In the genomic region with DNA sequence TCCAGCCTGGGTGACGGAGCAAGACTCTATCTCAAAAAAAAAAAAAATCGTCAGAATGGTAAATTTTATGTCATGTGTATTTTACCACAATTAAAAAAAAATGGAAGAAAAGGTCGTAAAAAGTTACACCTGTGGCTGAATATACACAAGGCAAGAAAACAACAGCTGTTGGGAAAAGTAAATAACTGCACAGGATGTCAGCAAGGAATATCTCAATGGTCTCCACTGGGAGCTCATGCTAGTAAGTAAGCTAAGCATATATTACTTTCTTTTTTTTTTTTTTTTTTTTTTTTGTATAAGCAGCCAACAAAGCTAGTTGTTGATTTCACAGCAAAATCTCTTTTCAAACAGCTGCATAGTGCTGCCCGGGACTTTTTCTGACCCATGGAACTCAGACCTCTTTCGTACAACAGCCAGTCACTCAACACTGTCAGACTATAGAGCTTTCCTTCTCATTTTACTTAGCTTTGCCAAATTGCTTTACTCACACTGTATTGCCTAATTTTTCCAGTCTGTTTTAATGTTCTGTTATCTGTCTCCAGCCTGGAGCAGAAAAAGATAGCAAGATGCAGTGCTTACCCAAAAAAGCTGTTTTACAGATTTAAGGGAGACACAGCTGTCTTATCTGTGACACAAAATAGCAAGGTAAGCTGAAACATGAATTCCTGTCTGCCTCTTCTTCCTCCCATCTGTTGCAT, we compare ENCODE assay signal across 13 cellular contexts.
A peak's percentile ranks its signal among the peaks of the same experiment; 100 is the strongest.
DNase-seq lines count a peak whose midpoint lies in the region; ATAC-seq and TF ChIP-seq lines count a peak whose summit lies in the region.
"Had no signal": no experiment of that assay in that cellular context is flagged by ENCODE, and none has a peak within 500 bp of the region (broad histone marks: within the 10 kb centered on the region; RNA-seq: fewer than 3 reads in every experiment).

No MANE protein-coding gene starts in this region.

- H3K4me1 ChIP-seq in mesenchymal stem cell (ENCODE audit: control insufficient read depth, insufficient read depth, low read depth, low read length) = peaks cover 1% of the 10 kb centered on the region
- H3K4me1 ChIP-seq in uterus = no peaks in the 10 kb centered on the region

- peak; percentile 66 for DNase-seq in NCI-H69 (lab: John Stamatoyannopoulos, UW)
- DNase-seq in epithelial cell of esophagus (ENCODE audit: low read depth) = peak; percentile 37
- DNase-seq in mesenchymal stem cell = peak; percentile 22
- DNase-seq in dorsolateral prefrontal cortex = no peak
- no peak for DNase-seq in uterus
- DNase-seq: activated CD8-positive, alpha-beta memory T cell treated with anti-CD3 and anti-CD28 coated beads, Interleukin-2, amount 50 U/mL, for 4 hours; activated naive CD4-positive, alpha-beta T cell treated with Interleukin-2 at 50 U/mL for 16 hours; C1 segment of cervical spinal cord; caudate nucleus; NCI-H2029 had no signal

- no peak overlapping the region for H2BK5ac ChIP-seq in mesenchymal stem cell (ENCODE audit: low read depth, low read length, poor library complexity, severe bottlenecking)

- H2BK120ac ChIP-seq in mesenchymal stem cell (ENCODE audit: low read depth, low read length) = no peak overlapping the region

- H3K36me3 ChIP-seq in mesenchymal stem cell (ENCODE audit: control insufficient read depth in 1 of 2, insufficient read depth in 2 of 2, low read depth in 1 of 2, low read length in 2 of 2) (no peaks in the 10 kb centered on the region), uterus (no peaks in the 10 kb centered on the region)
- H3K36me3 ChIP-seq: thoracic aorta had no signal

- H3K36me3 Mint-ChIP-seq in stimulated activated memory B cell treated with anti-CD40 and anti-IgM and Interleukin-4, amounts not matched to agents 10 μg/mL and 1 μg/mL and 100 μg/mL, for 72 hours = no peaks in the 10 kb centered on the region

- no peaks in the 10 kb centered on the region for H3K9me3 ChIP-seq in mesenchymal stem cell (ENCODE audit: control insufficient read depth, low read length)
- no peaks in the 10 kb centered on the region for H3K9me3 ChIP-seq in uterus
- H3K9me3 ChIP-seq: thoracic aorta had no signal

- no peak overlapping the region for H3K18ac ChIP-seq in mesenchymal stem cell (ENCODE audit: low read depth in 1 of 2, low read length in 2 of 2)

- no peak overlapping the region for H4K8ac ChIP-seq in mesenchymal stem cell (ENCODE audit: low read length)

- H3K9me3 Mint-ChIP-seq in stimulated activated memory B cell treated with anti-CD40 and anti-IgM and Interleukin-4, amounts not matched to agents 10 μg/mL and 1 μg/mL and 100 μg/mL, for 72 hours = peaks cover 3% of the 10 kb centered on the region

- no peak for TF ChIP-seq POLR2A in uterus (IDR thresholded peaks at IDR 0.05)

- ATAC-seq in GM19463 (IDR thresholded peaks at IDR 0.05; ENCODE audit: unreplicated experiment) = peak; percentile 17
- no peak for ATAC-seq in stimulated activated memory B cell treated with anti-CD40 and anti-IgM and Interleukin-4, amounts not matched to agents 10 μg/mL and 1 μg/mL and 100 μg/mL, for 72 hours

- H3K27ac Mint-ChIP-seq in stimulated activated memory B cell treated with anti-CD40 and anti-IgM and Interleukin-4, amounts not matched to agents 10 μg/mL and 1 μg/mL and 100 μg/mL, for 72 hours = no peak overlapping the region

- peaks cover 20% of the 10 kb centered on the region for H3K27me3 Mint-ChIP-seq in stimulated activated memory B cell treated with anti-CD40 and anti-IgM and Interleukin-4, amounts not matched to agents 10 μg/mL and 1 μg/mL and 100 μg/mL, for 72 hours

- no peak overlapping the region for H3K9ac ChIP-seq in mesenchymal stem cell (ENCODE audit: low read length)

- WGBS in mesenchymal stem cell = 96% methylated on average over 3 of the region's 5 CpGs

- H3K79me1 ChIP-seq in mesenchymal stem cell (replicated peaks; ENCODE audit: low read length, poor library complexity, severe bottlenecking) = no peaks in the 10 kb centered on the region

- H3K4ac ChIP-seq in mesenchymal stem cell (ENCODE audit: low read depth in 1 of 2, low read length in 2 of 2) = no peak overlapping the region

- H2AK5ac ChIP-seq in mesenchymal stem cell (ENCODE audit: low read length, severe bottlenecking) = no peak overlapping the region

- H3K4me1 Mint-ChIP-seq in stimulated activated memory B cell treated with anti-CD40 and anti-IgM and Interleukin-4, amounts not matched to agents 10 μg/mL and 1 μg/mL and 100 μg/mL, for 72 hours = no peaks in the 10 kb centered on the region

- H3K4me3 Mint-ChIP-seq in stimulated activated memory B cell treated with anti-CD40 and anti-IgM and Interleukin-4, amounts not matched to agents 10 μg/mL and 1 μg/mL and 100 μg/mL, for 72 hours = no peak overlapping the region

- H3K4me3 ChIP-seq in epithelial cell of esophagus (ENCODE audit: low read length) (no peak overlapping the region), mesenchymal stem cell (ENCODE audit: insufficient read depth in 1 of 2, low read depth in 1 of 2, low read length in 2 of 2) (no peak overlapping the region), dorsolateral prefrontal cortex (no peak overlapping the region), uterus (no peak overlapping the region)
- H3K4me3 ChIP-seq: thoracic aorta had no signal

- no peak for TF ChIP-seq CTCF in epithelial cell of esophagus (IDR thresholded peaks at IDR 0.05; ENCODE audit: insufficient read depth, low read depth, low read length, missing control alignments)
- no peak for TF ChIP-seq CTCF in dorsolateral prefrontal cortex (IDR thresholded peaks at IDR 0.05 in 54 of 56, conservative IDR thresholded peaks at IDR 0.05 in 2 of 56; ENCODE audit: low read depth in 1 of 56, partially characterized antibody in 56 of 56)
- TF ChIP-seq CTCF in uterus (IDR thresholded peaks at IDR 0.05) = no peak

- intact Hi-C loops in dorsolateral prefrontal cortex (cut with DNase I) = no loop called here
- intact Hi-C loops in uterus (cut with DNase I; ENCODE audit: low total_unique reads) = no loop called here

- H3K27me3 ChIP-seq in mesenchymal stem cell (ENCODE audit: control insufficient read depth in 1 of 2, insufficient read depth in 1 of 2, low read length in 2 of 2) (no peaks in the 10 kb centered on the region), dorsolateral prefrontal cortex (peaks cover 0 to 7% (median 0%) of the 10 kb centered on the region in 45 donors), uterus (no peaks in the 10 kb centered on the region)

- H2BK15ac ChIP-seq in mesenchymal stem cell (ENCODE audit: low read depth, poor library complexity, severe bottlenecking) = no peak overlapping the region

- H3K4me2 ChIP-seq in mesenchymal stem cell (ENCODE audit: low read length, poor library complexity, severe bottlenecking) = no peak overlapping the region

- no peak overlapping the region for H2BK12ac ChIP-seq in mesenchymal stem cell (ENCODE audit: low read length in 2 of 2)

- no peak overlapping the region for H3K27ac ChIP-seq in mesenchymal stem cell (ENCODE audit: low read length, poor library complexity, severe bottlenecking)
- no peak overlapping the region for H3K27ac ChIP-seq in dorsolateral prefrontal cortex
- H3K27ac ChIP-seq in uterus = no peak overlapping the region
- H3K27ac ChIP-seq: thoracic aorta had no signal

- no peak overlapping the region for H4K91ac ChIP-seq in mesenchymal stem cell (ENCODE audit: low read length)

- H3K14ac ChIP-seq in mesenchymal stem cell (ENCODE audit: low read length in 2 of 2) = no peak overlapping the region

- H3K23ac ChIP-seq in mesenchymal stem cell (ENCODE audit: low read length in 2 of 2) = no peak overlapping the region

- H2AFZ ChIP-seq in mesenchymal stem cell (ENCODE audit: low read depth, low read length) = no peak overlapping the region

Comparison
In these comparisons a context has a peak if more than half of its experiments do, and no peak if none do; other contexts are left out.
1. DNase-seq: peak in NCI-H69 (single experiment), epithelial cell of esophagus (single experiment) and mesenchymal stem cell (single experiment); none in dorsolateral prefrontal cortex (0 of 10) and uterus (0 of 2).